Comparison of ENCODE assay signal across 12 cellular contexts in the genomic region with DNA sequence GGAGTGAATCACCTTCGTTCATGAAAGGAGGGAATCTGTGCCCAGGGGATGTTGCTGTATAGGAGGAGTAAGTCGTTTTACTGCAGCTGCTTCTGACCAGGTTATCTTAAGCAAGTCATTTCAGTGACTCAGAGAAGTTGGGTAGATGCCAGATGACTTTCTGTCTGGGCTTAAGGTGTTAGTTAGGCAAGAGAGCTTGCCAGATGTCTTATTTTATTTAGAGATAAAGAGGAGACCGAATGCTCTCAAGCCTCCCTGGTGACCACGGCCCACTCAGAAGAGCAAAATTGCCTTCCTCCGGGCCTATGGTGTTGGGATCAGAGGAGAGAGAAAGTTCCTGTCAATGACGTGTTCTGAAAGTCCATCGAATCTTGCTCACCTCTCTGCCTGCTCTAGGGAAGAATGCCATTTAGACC. TPM values are rescaled to one million over a fixed set of nuclear protein-coding genes. Genes with fewer than 3 reads are reported as not detected.
A peak's percentile ranks its signal among the peaks of the same experiment; 100 is the strongest.
DNase-seq lines count a peak whose midpoint lies in the region; ATAC-seq, FAIRE-seq and TF ChIP-seq lines count a peak whose summit lies in the region.
"Had no signal": no experiment of that assay in that cellular context is flagged by ENCODE, and none has a peak within 500 bp of the region (broad histone marks: within the 10 kb centered on the region; RNA-seq: fewer than 3 reads in every experiment).

No MANE protein-coding gene starts in this region.

- peak overlapping the region; percentile 15; the same call in 1 of the 2 replicates for H3K4me3 ChIP-seq in PC-3 (ENCODE audit: low read length)
- H3K4me3 ChIP-seq in endothelial cell of umbilical vein (replicated peaks in 1 of 3; ENCODE audit: insufficient read depth in 1 of 3, low read depth in 1 of 3, low read length in 3 of 3) = no peak overlapping the region
- no peak overlapping the region for H3K4me3 ChIP-seq in left ventricle myocardium inferior
- H3K4me3 ChIP-seq: lung had no signal

- POLR2A ChIA-PET in PC-3 (lab: Charles Lee; ENCODE audit: unreplicated experiment) (interaction anchor here (0.6 kb wide), 1 partner anchor 155 kb away, joined by 3 read pairs; no protein-coding TSS in a partner anchor), endothelial cell of umbilical vein (lab: Charles Lee) (no interaction called here)

- H3K9me3 ChIP-seq in PC-3 (ENCODE audit: low read length) (no peaks in the 10 kb centered on the region), endothelial cell of umbilical vein (replicated peaks; ENCODE audit: control insufficient read depth, insufficient read depth, low read length) (no peaks in the 10 kb centered on the region), left ventricle myocardium inferior (replicated peaks) (no peaks in the 10 kb centered on the region)

- H3K4me1 ChIP-seq in PC-3 (ENCODE audit: insufficient read depth, low read length) (peaks cover 24% of the 10 kb centered on the region), endothelial cell of umbilical vein (ENCODE audit: control insufficient read depth, extremely low read depth, insufficient read depth, low read length) (peaks cover 10% of the 10 kb centered on the region), left ventricle myocardium inferior (no peaks in the 10 kb centered on the region)

- intact Hi-C loops in PC-3 (cut with micrococcal nuclease) (loop anchor here (10.0 kb wide), 1 partner anchor 960 kb away; no protein-coding TSS in a partner anchor), endothelial cell of umbilical vein (cut with micrococcal nuclease) (loop anchor here (5.0 kb wide), 2 partner anchors 338 to 387 kb away; a partner anchor contains a TSS), left ventricle myocardium inferior (cut with micrococcal nuclease) (no loop called here)

- no peaks in the 10 kb centered on the region for H3F3A ChIP-seq in PC-3 (ENCODE audit: low read length, unreplicated experiment)

- no TSS peak for BruUV-seq in PC-3 (replicated peaks; lab: Mats Ljungman, UMichigan)
- no TSS peak for BruUV-seq in endothelial cell of umbilical vein (replicated peaks; lab: Mats Ljungman, UMichigan)

- CTCF ChIA-PET in PC-3 (lab: Charles Lee) = no interaction called here
- CTCF ChIA-PET in endothelial cell of umbilical vein (lab: Charles Lee) = interaction anchor here (1.0 to 1.8 kb wide), 3 partner anchors 10 to 960 kb away, joined by 4 read pairs; no protein-coding TSS in a partner anchor

- FAIRE-seq in endothelial cell of umbilical vein (lab: Jason Lieb, UNC) (no peak), HTR-8/SVneo (lab: Jason Lieb, UNC) (no peak)

- H3K9ac ChIP-seq in PC-3 (ENCODE audit: low read length) = no peak overlapping the region
- H3K9ac ChIP-seq in endothelial cell of umbilical vein (replicated peaks; ENCODE audit: extremely low read depth, insufficient read depth, low read length) = no peak overlapping the region

- H3K27me3 ChIP-seq in PC-3 (ENCODE audit: low read length) (no peaks in the 10 kb centered on the region), endothelial cell of umbilical vein (ENCODE audit: control insufficient read depth in 2 of 2, insufficient read depth in 2 of 2, low read length in 2 of 2) (no peaks in the 10 kb centered on the region), left ventricle myocardium inferior (ENCODE audit: low read depth) (no peaks in the 10 kb centered on the region)

- no peaks in the 10 kb centered on the region for H3K9me2 ChIP-seq in PC-3 (replicated peaks; ENCODE audit: low read length)

- H3K79me2 ChIP-seq in PC-3 (ENCODE audit: low read length) (no peaks in the 10 kb centered on the region), endothelial cell of umbilical vein (ENCODE audit: control insufficient read depth, insufficient read depth, low read length) (no peaks in the 10 kb centered on the region)

- H3K36me3 ChIP-seq in PC-3 (ENCODE audit: low read depth, low read length) (no peaks in the 10 kb centered on the region), endothelial cell of umbilical vein (ENCODE audit: control insufficient read depth in 2 of 2, extremely low read depth in 1 of 2, insufficient read depth in 2 of 2, low read length in 2 of 2) (no peaks in the 10 kb centered on the region), left ventricle myocardium inferior (no peaks in the 10 kb centered on the region)

- H3K27ac ChIP-seq in PC-3 (ENCODE audit: low read length) (peak overlapping the region; percentile 33; the same call in 1 of the 2 replicates), endothelial cell of umbilical vein (ENCODE audit: insufficient read depth, low read depth, low read length) (no peak overlapping the region), left ventricle myocardium inferior (replicated peaks) (no peak overlapping the region)

- TF ChIP-seq CTCF in PC-3 (conservative IDR thresholded peaks at IDR 0.05; ENCODE audit: low read depth, low read length) = no peak
- TF ChIP-seq CTCF in endothelial cell of umbilical vein (IDR thresholded peaks at IDR 0.05; ENCODE audit: extremely low read depth in 1 of 2, insufficient read depth in 1 of 2, low read depth in 1 of 2, low read length in 2 of 2) = no peak
- no peak for TF ChIP-seq CTCF in left ventricle myocardium inferior (IDR thresholded peaks at IDR 0.05; ENCODE audit: borderline replicate concordance)

- dilution Hi-C loops in endothelial cell of umbilical vein (cut with MboI; ENCODE audit: extremely low pct_ligation_motif_present, low sequenced_read_pairs) = no loop called here

- no peak for TF ChIP-seq POLR2A in endothelial cell of umbilical vein (IDR thresholded peaks at IDR 0.05; ENCODE audit: low read depth, low read length)

- DNase-seq in HCEC 1CT = peak; percentile 51
- DNase-seq in PC-3 = peak; percentile 99
- peak; percentile 70 for DNase-seq in endothelial cell of umbilical vein (ENCODE audit: low read depth, low spot score)
- DNase-seq in renal cortical epithelial cell (ENCODE audit: low read depth) = peak; percentile 92
- DNase-seq in COLO829 (ENCODE audit: low spot score) = no peak
- DNase-seq in left ventricle myocardium inferior = no peak
- no peak for DNase-seq in HTR-8/SVneo (ENCODE audit: insufficient read length, low spot score)
- DNase-seq: activated naive CD8-positive, alpha-beta T cell treated with anti-CD3 and anti-CD28 coated beads for 36 hours; H9; NCI-H2081; right cardiac atrium had no signal

- ATAC-seq in PC-3 = peak; percentile 92

- H3K4me2 ChIP-seq in PC-3 (ENCODE audit: low read length) = peak overlapping the region; percentile 62
- no peak overlapping the region for H3K4me2 ChIP-seq in endothelial cell of umbilical vein (ENCODE audit: insufficient read depth, low read length)

- H3K9me1 ChIP-seq in endothelial cell of umbilical vein (replicated peaks; ENCODE audit: control insufficient read depth, extremely low read depth, insufficient read depth, low read length) = no peaks in the 10 kb centered on the region

- H4K20me1 ChIP-seq in PC-3 (ENCODE audit: low read length) = no peaks in the 10 kb centered on the region
- H4K20me1 ChIP-seq in endothelial cell of umbilical vein (replicated peaks; ENCODE audit: control insufficient read depth, extremely low read depth, insufficient read depth, low read length) = no peaks in the 10 kb centered on the region

- H2AFZ ChIP-seq in PC-3 (ENCODE audit: low read length) (0 out of 2 replicates have a peak overlapping the region, but pooled peaks have one; percentile 15), endothelial cell of umbilical vein (ENCODE audit: low read depth, low read length) (no peak overlapping the region)

TF ChIP-seq in endothelial cell of umbilical vein, 7 proteins besides CTCF, POLR2A, EP300 and RAD21:
- no peak for TF ChIP-seq JUN (IDR thresholded peaks at IDR 0.05; ENCODE audit: borderline replicate concordance, insufficient read depth, insufficient read length, low read depth)
- peak; percentile 66 for TF ChIP-seq FOS (IDR thresholded peaks at IDR 0.05; ENCODE audit: borderline replicate concordance, insufficient read depth, low read length)

RNA-seq across cellular contexts. Expression of a gene that starts 16.3 kb away (rescaled TPM):
- total RNA-seq in PC-3 (2014; rRNA removed) (9.8 and 12.0 TPM in 2 replicates), endothelial cell of umbilical vein (16.9 and 22.1 TPM in 2 replicates), renal cortical epithelial cell (4.7 and 24.5 TPM in 2 replicates), left ventricle myocardium inferior (19.0 TPM)
- polyA plus RNA-seq in endothelial cell of umbilical vein = 18.5 and 23.7 TPM in 2 replicates
- 12.3 and 12.9 TPM in 2 replicates for polyA plus RNA-seq in endothelial cell of umbilical vein (2011; cell fraction: cytosol; rRNA removed)
- 39.9 and 52.9 TPM in 2 replicates for polyA plus RNA-seq in endothelial cell of umbilical vein (2011; cell fraction: nucleus; rRNA removed)
- 7.3 and 12.5 TPM in 2 replicates for polyA plus RNA-seq in endothelial cell of umbilical vein (2012)
- 25.5 and 30.5 TPM in 2 replicates for polyA minus RNA-seq in endothelial cell of umbilical vein
- not detected for polyA minus RNA-seq in endothelial cell of umbilical vein (2011; cell fraction: cytosol; rRNA and poly(A)+ RNA removed)
- 37.3 and 44.8 TPM in 2 replicates for polyA minus RNA-seq in endothelial cell of umbilical vein (2011; cell fraction: nucleus; rRNA and poly(A)+ RNA removed)

Comparison
In these comparisons a context has a peak if more than half of its experiments do, and no peak if none do; other contexts are left out.
1. DNase-seq: peak in HCEC 1CT (single experiment), PC-3 (single experiment), endothelial cell of umbilical vein (single experiment) and renal cortical epithelial cell (single experiment); none in COLO829 (single experiment), left ventricle myocardium inferior (single experiment) and HTR-8/SVneo (single experiment).